ENCODE assay signal across 10 cellular contexts in genomic region chr6:161498359-161498758, GRCh38.
DNase-seq lines count a peak whose midpoint lies in the region; ATAC-seq and TF ChIP-seq lines count a peak whose summit lies in the region.
"Had no signal": no experiment of that assay in that cellular context is flagged by ENCODE, and none has a peak within 500 bp of the region (broad histone marks: within the 10 kb centered on the region; RNA-seq: fewer than 3 reads in every experiment).

No MANE protein-coding gene starts in this region.

- H3K9me3 Mint-ChIP-seq in osteocyte (ENCODE audit: unreplicated experiment) = peaks cover 6% of the 10 kb centered on the region
- H3K9me3 Mint-ChIP-seq: activated T-cell treated with anti-CD3 and anti-CD28 coated beads, Interleukin-2, amount 50 U/mL, for 4 hours had no signal

- no peak overlapping the region for H3K4me3 ChIP-seq in choroid plexus epithelial cell (ENCODE audit: low read depth, low read length)

- no peaks in the 10 kb centered on the region for H3K27me3 Mint-ChIP-seq in osteocyte (ENCODE audit: unreplicated experiment)

- H3K4me1 Mint-ChIP-seq in osteocyte (ENCODE audit: unreplicated experiment) = peaks cover 4% of the 10 kb centered on the region
- H3K4me1 Mint-ChIP-seq: nephron had no signal

- no peak overlapping the region for H3K4me3 Mint-ChIP-seq in osteocyte (ENCODE audit: unreplicated experiment)
- H3K4me3 Mint-ChIP-seq: activated T-cell treated with anti-CD3 and anti-CD28 coated beads, Interleukin-2, amount 50 U/mL, for 4 hours; nephron had no signal

- DNase-seq in NCI-H146 treated with DMSO at 0.1 percent for 48 hours (lab: John Stamatoyannopoulos, UW; ENCODE audit: unreplicated experiment) = peak; percentile 72
- peak; percentile 41 for DNase-seq in choroid plexus epithelial cell (ENCODE audit: low read depth)
- DNase-seq in osteocyte (ENCODE audit: extremely low spot score, unreplicated experiment) = no peak
- DNase-seq in NCI-H1694 (lab: John Stamatoyannopoulos, UW) = no peak
- no peak for DNase-seq in hippocampal formation (lab: John Stamatoyannopoulos, UW)
- DNase-seq in activated T-cell treated with anti-CD3 and anti-CD28 coated beads, Interleukin-2, amount 50 U/mL, for 1 hour = no peak
- DNase-seq: activated T-cell treated with anti-CD3 and anti-CD28 coated beads, Interleukin-2, amount 50 U/mL, for 4 hours had no signal

- ATAC-seq in GM19463 (IDR thresholded peaks at IDR 0.05; ENCODE audit: unreplicated experiment) = peak; percentile 71
- no peak for ATAC-seq in GM19455 (IDR thresholded peaks at IDR 0.05; ENCODE audit: unreplicated experiment)
- ATAC-seq: activated T-cell treated with anti-CD3 and anti-CD28 coated beads, Interleukin-2, amount 50 U/mL, for 4 hours had no signal

- H3K27ac Mint-ChIP-seq in osteocyte (ENCODE audit: unreplicated experiment) = no peak overlapping the region
- H3K27ac Mint-ChIP-seq: nephron had no signal

- TF ChIP-seq CTCF in choroid plexus epithelial cell (conservative IDR thresholded peaks at IDR 0.05; ENCODE audit: low read depth, low read length) (peak; percentile 30), osteocyte (IDR thresholded peaks at IDR 0.05) (peak; percentile 7)

- H3K36me3 Mint-ChIP-seq in osteocyte (ENCODE audit: unreplicated experiment) = no peaks in the 10 kb centered on the region

Comparison
In these comparisons a context has a peak if more than half of its experiments do, and no peak if none do; other contexts are left out.
1. DNase-seq: peak in NCI-H146 treated with DMSO at 0.1 percent for 48 hours (single experiment) and choroid plexus epithelial cell (single experiment); none in osteocyte (single experiment), NCI-H1694 (single experiment), hippocampal formation (0 of 2) and activated T-cell treated with anti-CD3 and anti-CD28 coated beads, Interleukin-2, amount 50 U/mL, for 1 hour (single experiment).